ENCODE assay signal across 8 cellular contexts in the genomic region with DNA sequence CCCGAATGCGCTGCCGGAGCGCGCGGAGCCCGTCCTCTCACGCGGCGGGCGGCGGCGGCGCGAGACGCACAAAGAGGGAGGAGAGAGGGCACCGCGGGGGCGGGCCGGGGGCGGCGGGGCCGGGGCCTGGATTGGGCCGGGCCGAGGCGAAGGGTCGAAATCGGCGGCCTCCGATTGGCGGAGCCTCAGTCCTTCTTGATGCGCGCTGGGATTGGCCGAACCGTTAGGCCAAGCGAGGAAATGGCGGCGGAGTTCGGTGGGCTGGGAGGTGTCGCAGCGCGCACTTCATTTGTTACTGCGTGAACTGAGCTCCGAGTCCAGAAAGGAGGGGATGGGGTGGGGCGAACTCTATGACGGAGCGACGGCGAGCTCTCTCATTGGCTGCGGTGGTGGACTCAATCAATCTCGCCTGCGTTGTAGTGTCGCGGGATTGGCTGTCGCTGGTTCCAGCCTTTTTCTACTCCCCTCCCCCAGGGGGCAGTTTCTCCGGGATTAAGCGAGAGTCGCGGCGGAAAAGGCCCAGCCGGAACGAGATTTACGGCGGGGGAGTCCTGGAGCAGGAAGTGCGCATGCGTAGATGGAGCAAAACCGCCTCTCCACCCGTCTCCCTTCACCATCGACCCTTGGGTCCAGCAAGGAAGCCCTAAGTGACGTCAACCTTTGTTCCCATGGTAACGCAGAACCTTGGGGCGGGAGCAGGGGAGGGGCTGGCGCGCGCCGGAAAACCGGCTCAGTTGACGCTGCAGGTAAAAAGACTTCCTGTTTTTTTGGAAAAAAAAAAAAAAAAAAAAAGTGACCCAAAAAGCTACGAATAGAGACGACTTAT. TPM values are rescaled to one million over a fixed set of nuclear protein-coding genes. Genes with fewer than 3 reads are reported as not detected.
DNase-seq lines count a peak whose midpoint lies in the region; ATAC-seq and TF ChIP-seq lines count a peak whose summit lies in the region.

A gene with protein sequence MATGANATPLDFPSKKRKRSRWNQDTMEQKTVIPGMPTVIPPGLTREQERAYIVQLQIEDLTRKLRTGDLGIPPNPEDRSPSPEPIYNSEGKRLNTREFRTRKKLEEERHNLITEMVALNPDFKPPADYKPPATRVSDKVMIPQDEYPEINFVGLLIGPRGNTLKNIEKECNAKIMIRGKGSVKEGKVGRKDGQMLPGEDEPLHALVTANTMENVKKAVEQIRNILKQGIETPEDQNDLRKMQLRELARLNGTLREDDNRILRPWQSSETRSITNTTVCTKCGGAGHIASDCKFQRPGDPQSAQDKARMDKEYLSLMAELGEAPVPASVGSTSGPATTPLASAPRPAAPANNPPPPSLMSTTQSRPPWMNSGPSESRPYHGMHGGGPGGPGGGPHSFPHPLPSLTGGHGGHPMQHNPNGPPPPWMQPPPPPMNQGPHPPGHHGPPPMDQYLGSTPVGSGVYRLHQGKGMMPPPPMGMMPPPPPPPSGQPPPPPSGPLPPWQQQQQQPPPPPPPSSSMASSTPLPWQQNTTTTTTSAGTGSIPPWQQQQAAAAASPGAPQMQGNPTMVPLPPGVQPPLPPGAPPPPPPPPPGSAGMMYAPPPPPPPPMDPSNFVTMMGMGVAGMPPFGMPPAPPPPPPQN (minus strand): TSS at position 70 of the 826 bp plus-strand sequence. CDS start 150 bp downstream, outside the sequence.

- H2AFZ ChIP-seq in PC-3 (ENCODE audit: low read length), result peak within 1 kb of the TSS; percentile 91

- intact Hi-C loops in PC-3 (cut with micrococcal nuclease), result loop anchor here (2.0 kb wide), 2 partner anchors 24 to 32 kb away; a partner anchor contains a TSS

- TF ChIP-seq CTCF in PC-3 (conservative IDR thresholded peaks at IDR 0.05; ENCODE audit: low read depth, low read length), result no peak; the same call in 1 of the 2 replicates
- TF ChIP-seq CTCF in epithelial cell of proximal tubule (conservative IDR thresholded peaks at IDR 0.05; ENCODE audit: low read depth, low read length), result no peak

- peak within 1 kb of the TSS; percentile 95 for H3K9ac ChIP-seq in PC-3 (ENCODE audit: low read length)

- peak within 1 kb of the TSS; percentile 85 for H3K4me3 ChIP-seq in PC-3 (ENCODE audit: low read length)
- H3K4me3 ChIP-seq in epithelial cell of proximal tubule (ENCODE audit: low read depth, low read length), result peak within 1 kb of the TSS; percentile 80

- POLR2A ChIA-PET in PC-3 (lab: Charles Lee; ENCODE audit: unreplicated experiment), result interaction anchor here (0.6 to 1.2 kb wide), 9 partner anchors 16 to 645 kb away, joined by 4 to 7 read pairs (median 6); a partner anchor contains a TSS

- peak within 1 kb of the TSS; percentile 88 for H3K4me2 ChIP-seq in PC-3 (ENCODE audit: low read length)

- H3K27me3 ChIP-seq in PC-3 (ENCODE audit: low read length), result no peaks in the 10 kb centered on the region

- CTCF ChIA-PET in PC-3 (lab: Charles Lee), result interaction anchor here (0.5 to 0.9 kb wide), 6 partner anchors 9 to 1212 kb away, joined by 3 to 5 read pairs (median 4); a partner anchor contains a TSS

- BruUV-seq in PC-3 (replicated peaks; lab: Mats Ljungman, UMichigan), result no TSS peak

- H3K79me2 ChIP-seq in PC-3 (ENCODE audit: low read length), result peaks cover 39% of the 10 kb centered on the region

- TF ChIP-seq RAD21 in Ishikawa (IDR thresholded peaks at IDR 0.05; ENCODE audit: low read depth), result no peak

- peaks cover 25% of the 10 kb centered on the region for H3K4me1 ChIP-seq in PC-3 (ENCODE audit: insufficient read depth, low read length)

- DNase-seq in DMS153 (lab: John Stamatoyannopoulos, UW) (peak; percentile 100), PC-3 (peak; percentile 100), activated T-cell treated with anti-CD3 and anti-CD28 coated beads for 48 hours (ENCODE audit: low read depth) (peak; percentile 98), epithelial cell of proximal tubule (ENCODE audit: low read depth) (peak; percentile 96), mucosa of gallbladder (ENCODE audit: low spot score) (peak; percentile 99)
- peak; percentile 96 to 98 for DNase-seq in stimulated activated CD8-positive, alpha-beta memory T cell treated with anti-CD3 and anti-CD28 coated beads, Interleukin-4, amount 100 ng/mL, for 4 hours (ENCODE audit: low read depth in 2 of 2, low spot score in 1 of 2)

- peaks cover 38% of the 10 kb centered on the region for H4K20me1 ChIP-seq in PC-3 (ENCODE audit: low read length)

- TF ChIP-seq EP300 in Ishikawa (IDR thresholded peaks at IDR 0.05; ENCODE audit: borderline replicate concordance), result no peak

- H3F3A ChIP-seq in PC-3 (ENCODE audit: low read length, unreplicated experiment), result peaks cover 5% of the 10 kb centered on the region

- H3K9me2 ChIP-seq in PC-3 (replicated peaks; ENCODE audit: low read length), result no peaks in the 10 kb centered on the region

- H3K36me3 ChIP-seq in PC-3 (ENCODE audit: low read depth, low read length), result peaks cover 37% of the 10 kb centered on the region

- peak within 1 kb of the TSS; percentile 87 for H3K27ac ChIP-seq in PC-3 (ENCODE audit: low read length)

- no peaks in the 10 kb centered on the region for H3K9me3 ChIP-seq in PC-3 (ENCODE audit: low read length)

- peak; percentile 75 for ATAC-seq in GM21576 (IDR thresholded peaks at IDR 0.05; ENCODE audit: unreplicated experiment)
- peak; percentile 92 for ATAC-seq in PC-3

TF ChIP-seq in Ishikawa, 13 proteins besides CTCF, POLR2A, EP300 and RAD21:
- TF ChIP-seq, protein P1, sequence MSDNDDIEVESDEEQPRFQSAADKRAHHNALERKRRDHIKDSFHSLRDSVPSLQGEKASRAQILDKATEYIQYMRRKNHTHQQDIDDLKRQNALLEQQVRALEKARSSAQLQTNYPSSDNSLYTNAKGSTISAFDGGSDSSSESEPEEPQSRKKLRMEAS (IDR thresholded peaks at IDR 0.05), result peak; percentile 63
- TF ChIP-seq ZBTB7A (IDR thresholded peaks at IDR 0.05; ENCODE audit: low read depth), result no peak
- peak; percentile 23; the same call in 1 of the 2 replicates for TF ChIP-seq FOXM1 (IDR thresholded peaks at IDR 0.05; ENCODE audit: borderline replicate concordance, low read depth)
- no peak; the same call in 1 of the 2 replicates for TF ChIP-seq TCF12 (IDR thresholded peaks at IDR 0.05; ENCODE audit: low read depth)
- peak; percentile 54 for TF ChIP-seq CREB1 (IDR thresholded peaks at IDR 0.05; ENCODE audit: low read depth)
- peak; percentile 83 for TF ChIP-seq YY1 (IDR thresholded peaks at IDR 0.05; ENCODE audit: low read depth)
- peak; percentile 27; the same call in 1 of the 2 replicates for TF ChIP-seq EGR1 (IDR thresholded peaks at IDR 0.05)
- peak; percentile 70; the same call in 1 of the 2 replicates for TF ChIP-seq TAF1 (IDR thresholded peaks at IDR 0.05; ENCODE audit: low read depth)
- TF ChIP-seq CEBPB (IDR thresholded peaks at IDR 0.05), result no peak
- TF ChIP-seq, protein P2, sequence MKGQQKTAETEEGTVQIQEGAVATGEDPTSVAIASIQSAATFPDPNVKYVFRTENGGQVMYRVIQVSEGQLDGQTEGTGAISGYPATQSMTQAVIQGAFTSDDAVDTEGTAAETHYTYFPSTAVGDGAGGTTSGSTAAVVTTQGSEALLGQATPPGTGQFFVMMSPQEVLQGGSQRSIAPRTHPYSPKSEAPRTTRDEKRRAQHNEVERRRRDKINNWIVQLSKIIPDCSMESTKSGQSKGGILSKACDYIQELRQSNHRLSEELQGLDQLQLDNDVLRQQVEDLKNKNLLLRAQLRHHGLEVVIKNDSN (IDR thresholded peaks at IDR 0.05), result no peak
- no peak for TF ChIP-seq NFIC (IDR thresholded peaks at IDR 0.05)
- TF ChIP-seq, protein P3, sequence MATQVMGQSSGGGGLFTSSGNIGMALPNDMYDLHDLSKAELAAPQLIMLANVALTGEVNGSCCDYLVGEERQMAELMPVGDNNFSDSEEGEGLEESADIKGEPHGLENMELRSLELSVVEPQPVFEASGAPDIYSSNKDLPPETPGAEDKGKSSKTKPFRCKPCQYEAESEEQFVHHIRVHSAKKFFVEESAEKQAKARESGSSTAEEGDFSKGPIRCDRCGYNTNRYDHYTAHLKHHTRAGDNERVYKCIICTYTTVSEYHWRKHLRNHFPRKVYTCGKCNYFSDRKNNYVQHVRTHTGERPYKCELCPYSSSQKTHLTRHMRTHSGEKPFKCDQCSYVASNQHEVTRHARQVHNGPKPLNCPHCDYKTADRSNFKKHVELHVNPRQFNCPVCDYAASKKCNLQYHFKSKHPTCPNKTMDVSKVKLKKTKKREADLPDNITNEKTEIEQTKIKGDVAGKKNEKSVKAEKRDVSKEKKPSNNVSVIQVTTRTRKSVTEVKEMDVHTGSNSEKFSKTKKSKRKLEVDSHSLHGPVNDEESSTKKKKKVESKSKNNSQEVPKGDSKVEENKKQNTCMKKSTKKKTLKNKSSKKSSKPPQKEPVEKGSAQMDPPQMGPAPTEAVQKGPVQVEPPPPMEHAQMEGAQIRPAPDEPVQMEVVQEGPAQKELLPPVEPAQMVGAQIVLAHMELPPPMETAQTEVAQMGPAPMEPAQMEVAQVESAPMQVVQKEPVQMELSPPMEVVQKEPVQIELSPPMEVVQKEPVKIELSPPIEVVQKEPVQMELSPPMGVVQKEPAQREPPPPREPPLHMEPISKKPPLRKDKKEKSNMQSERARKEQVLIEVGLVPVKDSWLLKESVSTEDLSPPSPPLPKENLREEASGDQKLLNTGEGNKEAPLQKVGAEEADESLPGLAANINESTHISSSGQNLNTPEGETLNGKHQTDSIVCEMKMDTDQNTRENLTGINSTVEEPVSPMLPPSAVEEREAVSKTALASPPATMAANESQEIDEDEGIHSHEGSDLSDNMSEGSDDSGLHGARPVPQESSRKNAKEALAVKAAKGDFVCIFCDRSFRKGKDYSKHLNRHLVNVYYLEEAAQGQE (IDR thresholded peaks at IDR 0.05; ENCODE audit: low read depth), result no peak
- peak; percentile 3; the same call in 1 of the 2 replicates for TF ChIP-seq TEAD4 (IDR thresholded peaks at IDR 0.05)
TF ChIP-seq in Ishikawa: peak in this region for 7.

RNA-seq across cellular contexts. Expression of the gene that starts here (rescaled TPM):
- total RNA-seq in PC-3 (2014; rRNA removed), result 209 and 217 TPM in 2 replicates
- 111 and 136 TPM in 2 replicates for total RNA-seq in epithelial cell of proximal tubule
- total RNA-seq in mucosa of gallbladder, result 263 TPM

Comparison
In these comparisons a context has a peak if more than half of its experiments do, and no peak if none do; other contexts are left out.
1. Peak in every context shown above with its lines: DNase-seq, ATAC-seq, H3K4me3 ChIP-seq and H3K27ac ChIP-seq.